Comparison of ENCODE assay signal across 8 cellular contexts in genomic region chr20:63178889-63179751, GRCh38. TPM values are rescaled to one million over a fixed set of nuclear protein-coding genes. Genes with fewer than 3 reads are reported as not detected.
DNase-seq lines count a peak whose midpoint lies in the region; ATAC-seq and TF ChIP-seq lines count a peak whose summit lies in the region.

No MANE protein-coding gene starts in this region.

- H4K20me1 ChIP-seq in Loucy (ENCODE audit: insufficient read depth, low read length, poor library complexity, severe bottlenecking), result no peaks in the 10 kb centered on the region

- no peak overlapping the region for H3K4me2 ChIP-seq in Loucy (ENCODE audit: low read depth, low read length, poor library complexity, severe bottlenecking)

- 2 to 18% methylated on average over 3 to 65 of the region's 74 CpGs for WGBS in body of pancreas, 2 donors

- H3K4me1 ChIP-seq in Loucy (ENCODE audit: insufficient read depth, low read length, poor library complexity, severe bottlenecking) (no peaks in the 10 kb centered on the region), body of pancreas (peaks cover 34% of the 10 kb centered on the region)

- H3K9me2 ChIP-seq in Loucy (replicated peaks; ENCODE audit: low read depth, low read length), result no peaks in the 10 kb centered on the region

- no peak overlapping the region for H3K9ac ChIP-seq in Loucy (ENCODE audit: low read depth, low read length, poor library complexity, severe bottlenecking)

- peak overlapping the region; percentile 78 for H3K27ac ChIP-seq in WERI-Rb-1
- H3K27ac ChIP-seq in body of pancreas, result no peak overlapping the region

- peak; percentile 26 for DNase-seq in DMS153 (lab: John Stamatoyannopoulos, UW)
- no peak for DNase-seq in DMS153 treated with DMSO at 0.1 percent for 48 hours (lab: John Stamatoyannopoulos, UW; ENCODE audit: unreplicated experiment)
- DNase-seq in WERI-Rb-1, result peak; percentile 95
- DNase-seq in body of pancreas, result peak; percentile 22 to 38 (median 24)
- peak in 1 of 2 donors; percentile 59 for DNase-seq in left colon
- peak; percentile 58 for DNase-seq in stimulated activated CD8-positive, alpha-beta memory T cell treated with anti-CD3 and anti-CD28 coated beads, Interleukin-12 subunit alpha, Interleukin-12 subunit beta, amount 100 ng/mL, for 1 hour (ENCODE audit: low read depth)

- intact Hi-C loops in body of pancreas (cut with DNase I) (no loop called here), left colon (cut with DNase I, micrococcal nuclease) (no loop called here)

- no peak for TF ChIP-seq POLR2A in body of pancreas (IDR thresholded peaks at IDR 0.05)

- H3F3A ChIP-seq in Loucy (ENCODE audit: low read depth), result no peaks in the 10 kb centered on the region

- TF ChIP-seq CTCF in Loucy (conservative IDR thresholded peaks at IDR 0.05; ENCODE audit: low read length) (peak; percentile 55), WERI-Rb-1 (IDR thresholded peaks at IDR 0.05; ENCODE audit: low read depth, low read length) (peak; percentile 76), body of pancreas (IDR thresholded peaks at IDR 0.05) (peak in 5 of 7 experiments; percentile 20 to 40 (median 27))

- H3K36me3 ChIP-seq in Loucy (ENCODE audit: insufficient read depth, low read length) (no peaks in the 10 kb centered on the region), WERI-Rb-1 (peaks cover 21% of the 10 kb centered on the region), body of pancreas (replicated peaks in 1 of 2; ENCODE audit: insufficient read depth in 1 of 2, low read depth in 2 of 2) (no peaks in the 10 kb centered on the region)

- H3K27me3 ChIP-seq in Loucy (ENCODE audit: insufficient read depth, low read length, poor library complexity, severe bottlenecking) (no peaks in the 10 kb centered on the region), WERI-Rb-1 (ENCODE audit: insufficient read depth, low read depth, severe bottlenecking) (no peaks in the 10 kb centered on the region), body of pancreas (peaks cover 0 to 61% of the 10 kb centered on the region in 2 donors)

- H3K9me3 ChIP-seq in Loucy (ENCODE audit: insufficient read depth, low read depth, low read length) (no peaks in the 10 kb centered on the region), WERI-Rb-1 (ENCODE audit: severe bottlenecking) (no peaks in the 10 kb centered on the region), body of pancreas (no peaks in the 10 kb centered on the region)

- ATAC-seq in body of pancreas, result no peak
- peak; percentile 44 for ATAC-seq in left colon
- ATAC-seq in HG03097 (IDR thresholded peaks at IDR 0.05; ENCODE audit: low FRiP score, unreplicated experiment), result no peak

- no peak overlapping the region for H2AFZ ChIP-seq in Loucy (ENCODE audit: low read length)

- H3K79me2 ChIP-seq in Loucy (ENCODE audit: insufficient read depth, low read length), result no peaks in the 10 kb centered on the region

- no peak overlapping the region for H3K4me3 ChIP-seq in Loucy (ENCODE audit: low read length, poor library complexity, severe bottlenecking)
- peak overlapping the region; percentile 90 for H3K4me3 ChIP-seq in WERI-Rb-1 (ENCODE audit: low read depth, low read length)
- no peak overlapping the region for H3K4me3 ChIP-seq in body of pancreas

RNA-seq across cellular contexts. Expression of gene YTHDF1, which starts 36.8 kb away (rescaled TPM):
- total RNA-seq in body of pancreas (10 to 100 TPM; 15.8 to 16.2 TPM), left colon (10 to 100 TPM; 32.8 to 37.8 TPM)

RNA-seq across cellular contexts. Expression of gene BIRC7, which starts 56.6 kb away (rescaled TPM):
- total RNA-seq in body of pancreas (not detected), left colon (under 1 TPM in 1 of 2 donors, not detected in 1; 0.25 TPM)
